8 cellular contexts compared by ENCODE assay signal in genomic region chr5:96434201-96434645, GRCh38. TPM values are rescaled to one million over a fixed set of nuclear protein-coding genes. Genes with fewer than 3 reads are reported as not detected.
A peak's percentile ranks its signal among the peaks of the same experiment; 100 is the strongest.
DNase-seq lines count a peak whose midpoint lies in the region; ATAC-seq and TF ChIP-seq lines count a peak whose summit lies in the region.

No MANE protein-coding gene starts in this region.

- H3K79me2 ChIP-seq in SK-N-SH (ENCODE audit: insufficient read depth) = no peaks in the 10 kb centered on the region

- peaks cover 0 to 6% of the 10 kb centered on the region in 2 experiments; a peak in 1 of 4 replicates for H3K4me1 ChIP-seq in SK-N-SH (ENCODE audit: control insufficient read depth in 1 of 2, insufficient read depth in 2 of 2, low read depth in 1 of 2, low read length in 1 of 2)

- TF ChIP-seq EP300 in SK-N-SH (IDR thresholded peaks at IDR 0.05; ENCODE audit: borderline replicate concordance in 1 of 2, low read depth in 1 of 2, low read length in 1 of 2) = no peak

- POLR2A ChIA-PET in SK-N-SH (lab: Yijun Ruan, JAX) = no interaction called here

- H3K36me3 ChIP-seq in SK-N-SH (replicated peaks in 1 of 2; ENCODE audit: control insufficient read depth in 1 of 2, insufficient read depth in 2 of 2, low read length in 1 of 2) = no peaks in the 10 kb centered on the region

- no peak overlapping the region for H3K4me3 ChIP-seq in SK-N-SH (ENCODE audit: low read depth in 2 of 2, low read length in 1 of 2)

- DNase-seq in D341Med (ENCODE audit: low spot score) = peak; percentile 39
- DNase-seq in LoVo (ENCODE audit: low spot score) = peak; percentile 72
- peak; percentile 52 for DNase-seq in SK-N-SH
- DNase-seq in T47D (ENCODE audit: low read depth in 1 of 2, low spot score in 1 of 2) = peak; percentile 55 to 79
- peak; percentile 91 for DNase-seq in islet precursor cell
- DNase-seq in stimulated activated CD4-positive, alpha-beta T cell treated with anti-CD3 and anti-CD28 coated beads, TNF-alpha, amount 100 ng/mL, for 24 hours (ENCODE audit: low read depth in 3 of 3) = peak; percentile 7 to 46 (median 14)
- no peak for DNase-seq in GF-D8 (lab: John Stamatoyannopoulos, UW)

- no peaks in the 10 kb centered on the region for H3K9me2 ChIP-seq in SK-N-SH

- no peak overlapping the region for H3K27ac ChIP-seq in SK-N-SH (ENCODE audit: low read depth in 2 of 2, low read length in 1 of 2)

- no peak overlapping the region for H3K4me2 ChIP-seq in SK-N-SH

- ATAC-seq in GM21576 (IDR thresholded peaks at IDR 0.05; ENCODE audit: unreplicated experiment) = peak; percentile 83

- H3K9me3 ChIP-seq in SK-N-SH = no peaks in the 10 kb centered on the region

- no peaks in the 10 kb centered on the region for H4K20me1 ChIP-seq in SK-N-SH (ENCODE audit: insufficient read depth)

- H3K9ac ChIP-seq in SK-N-SH = no peak overlapping the region

- CTCF ChIA-PET in SK-N-SH (lab: Yijun Ruan, JAX) = interaction anchor here (0.6 to 1.6 kb wide), 11 partner anchors 9 to 575 kb away, joined by 3 to 6 read pairs (median 4); no protein-coding TSS in a partner anchor

- no peaks in the 10 kb centered on the region for H3F3A ChIP-seq in SK-N-SH (replicated peaks; ENCODE audit: insufficient read depth)

- H2AFZ ChIP-seq in SK-N-SH (ENCODE audit: low read depth) = no peak overlapping the region

- TF ChIP-seq CTCF in SK-N-SH (IDR thresholded peaks at IDR 0.05) = peak; percentile 23; the same call in 1 of the 2 replicates

- peaks cover 28% of the 10 kb centered on the region for H3K27me3 ChIP-seq in SK-N-SH (ENCODE audit: insufficient read depth)

- in situ Hi-C loops in T47D (cut with HindIII; ENCODE audit: low pct_unique_long_range_greater_than_20kb, low sequenced_read_pairs) = no loop called here

- WGBS in SK-N-SH (ENCODE audit: low lambda C conversion rate) = 12% methylated on average over 11 of the region's 11 CpGs

- 0 out of 2 replicates have a peak, but pooled peaks have one; percentile 29 for TF ChIP-seq RAD21 in SK-N-SH (IDR thresholded peaks at IDR 0.05; ENCODE audit: low read length)

TF ChIP-seq in SK-N-SH, 30 proteins besides CTCF, POLR2A, EP300 and RAD21:
- TF ChIP-seq REST (IDR thresholded peaks at IDR 0.05; ENCODE audit: low read depth, low read length) (peak; percentile 99), TCF12 (IDR thresholded peaks at IDR 0.05) (no peak), FOXM1 (IDR thresholded peaks at IDR 0.05; ENCODE audit: low read depth) (no peak), RCOR1 (IDR thresholded peaks at IDR 0.05; ENCODE audit: low read length) (0 out of 2 replicates have a peak, but pooled peaks have one; percentile 24), NFIC (IDR thresholded peaks at IDR 0.05; ENCODE audit: borderline replicate concordance) (peak; percentile 38; the same call in 1 of the 2 replicates), SIN3A (IDR thresholded peaks at IDR 0.05; ENCODE audit: borderline replicate concordance, low read depth, low read length) (peak; percentile 55; the same call in 1 of the 2 replicates)

RNA-seq across cellular contexts. Expression of gene PCSK1, which starts 1.2 kb away (rescaled TPM):
- polyA plus RNA-seq in SK-N-SH (2012; rRNA removed) = 0.08 TPM in 1 of 2 replicates, not detected in the other
- not detected in 2 replicates for polyA plus RNA-seq in SK-N-SH (2012; cell fraction: cytosol; rRNA removed)
- 0.04 TPM in 1 of 2 replicates, not detected in the other for polyA plus RNA-seq in SK-N-SH (2012; cell fraction: nucleus; rRNA removed)
